ENCODE assay signal across 2 cellular contexts in genomic region chr1:155175281-155175926, GRCh38.
TF ChIP-seq lines count a peak whose summit lies in the region.

No MANE protein-coding gene starts in this region.

TF ChIP-seq in SK-N-SH, 30 proteins besides CTCF, POLR2A, EP300 and RAD21:
- TF ChIP-seq CHD2 (IDR thresholded peaks at IDR 0.05; ENCODE audit: low read length, partially characterized antibody) (no peak), GATA2 (CRISPR knock-in tag; IDR thresholded peaks at IDR 0.05) (no peak)
TF ChIP-seq in SK-N-SH: peak in this region for 0.

TF ChIP-seq in SK-N-SH treated with all-trans-retinoic acid at 6 μM for 48 hours, 23 proteins besides CTCF, POLR2A, EP300 and RAD21:
- TF ChIP-seq ZFP3 (CRISPR knock-in tag; IDR thresholded peaks at IDR 0.05) (no peak), TOX (CRISPR knock-in tag; IDR thresholded peaks at IDR 0.05; ENCODE audit: borderline replicate concordance) (no peak), OSR1 (CRISPR knock-in tag; IDR thresholded peaks at IDR 0.05) (no peak), BACH2 (CRISPR knock-in tag; IDR thresholded peaks at IDR 0.05; ENCODE audit: borderline replicate concordance) (no peak), TCF4 (CRISPR knock-in tag; IDR thresholded peaks at IDR 0.05; ENCODE audit: borderline replicate concordance) (no peak), CREB5 (CRISPR knock-in tag; IDR thresholded peaks at IDR 0.05; ENCODE audit: low read depth) (no peak), ISL1 (CRISPR knock-in tag; IDR thresholded peaks at IDR 0.05) (no peak), ARNTL (CRISPR knock-in tag; IDR thresholded peaks at IDR 0.05; ENCODE audit: borderline replicate concordance, low read depth) (no peak), SNAI2 (CRISPR knock-in tag; IDR thresholded peaks at IDR 0.05) (no peak), ZNF70 (CRISPR knock-in tag; IDR thresholded peaks at IDR 0.05) (no peak), TSHZ2 (CRISPR knock-in tag; IDR thresholded peaks at IDR 0.05) (no peak), GLIS3 (CRISPR knock-in tag; IDR thresholded peaks at IDR 0.05) (no peak), PPARA (CRISPR knock-in tag; IDR thresholded peaks at IDR 0.05; ENCODE audit: borderline replicate concordance) (no peak), ZNF8 (CRISPR knock-in tag; IDR thresholded peaks at IDR 0.05) (no peak), CSDC2 (CRISPR knock-in tag; IDR thresholded peaks at IDR 0.05) (no peak), ZFP30 (CRISPR knock-in tag; IDR thresholded peaks at IDR 0.05) (no peak), ESRRG (CRISPR knock-in tag; IDR thresholded peaks at IDR 0.05) (no peak), PATZ1 (CRISPR knock-in tag; IDR thresholded peaks at IDR 0.05; ENCODE audit: borderline replicate concordance) (no peak)
